Comparison of ENCODE assay signal across 1 cellular context in the genomic region with DNA sequence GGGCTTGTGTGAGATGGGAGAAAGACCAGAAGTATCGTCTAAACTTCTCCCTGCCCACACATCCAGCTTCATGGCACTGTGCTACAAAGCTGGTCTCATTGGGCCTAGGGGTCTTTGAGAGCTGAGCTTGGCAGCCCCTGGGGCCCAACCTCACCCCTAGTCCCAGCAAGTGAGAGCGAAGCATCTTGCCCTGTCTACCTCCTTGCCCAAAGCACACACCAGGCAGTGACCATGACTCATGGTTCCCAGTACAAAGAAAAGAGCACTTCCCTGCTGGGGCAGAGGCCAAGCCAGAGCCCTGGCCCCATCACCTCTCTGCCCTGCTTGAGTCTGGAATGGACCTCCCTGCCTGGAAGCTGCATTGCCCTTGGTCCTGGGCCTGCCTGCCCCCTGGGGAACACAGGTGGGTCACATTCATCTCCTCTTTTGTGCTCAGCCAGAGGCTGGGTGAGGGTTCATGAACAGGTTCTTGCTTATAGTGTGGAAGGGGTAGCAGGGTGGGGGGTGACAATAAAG.
TF ChIP-seq lines count a peak whose summit lies in the region.

No MANE protein-coding gene starts in this region.

TF ChIP-seq in HepG2, 621 proteins besides CTCF, POLR2A, EP300 and RAD21 (continued from another document):
- 0 out of 2 replicates have a peak, but pooled peaks have one; percentile 43 for TF ChIP-seq ELF3 (CRISPR knock-in tag; IDR thresholded peaks at IDR 0.05)
- peak; percentile 86; the same call in 1 of the 2 replicates for TF ChIP-seq JUN (CRISPR knock-in tag; IDR thresholded peaks at IDR 0.05)
- TF ChIP-seq, protein P1, sequence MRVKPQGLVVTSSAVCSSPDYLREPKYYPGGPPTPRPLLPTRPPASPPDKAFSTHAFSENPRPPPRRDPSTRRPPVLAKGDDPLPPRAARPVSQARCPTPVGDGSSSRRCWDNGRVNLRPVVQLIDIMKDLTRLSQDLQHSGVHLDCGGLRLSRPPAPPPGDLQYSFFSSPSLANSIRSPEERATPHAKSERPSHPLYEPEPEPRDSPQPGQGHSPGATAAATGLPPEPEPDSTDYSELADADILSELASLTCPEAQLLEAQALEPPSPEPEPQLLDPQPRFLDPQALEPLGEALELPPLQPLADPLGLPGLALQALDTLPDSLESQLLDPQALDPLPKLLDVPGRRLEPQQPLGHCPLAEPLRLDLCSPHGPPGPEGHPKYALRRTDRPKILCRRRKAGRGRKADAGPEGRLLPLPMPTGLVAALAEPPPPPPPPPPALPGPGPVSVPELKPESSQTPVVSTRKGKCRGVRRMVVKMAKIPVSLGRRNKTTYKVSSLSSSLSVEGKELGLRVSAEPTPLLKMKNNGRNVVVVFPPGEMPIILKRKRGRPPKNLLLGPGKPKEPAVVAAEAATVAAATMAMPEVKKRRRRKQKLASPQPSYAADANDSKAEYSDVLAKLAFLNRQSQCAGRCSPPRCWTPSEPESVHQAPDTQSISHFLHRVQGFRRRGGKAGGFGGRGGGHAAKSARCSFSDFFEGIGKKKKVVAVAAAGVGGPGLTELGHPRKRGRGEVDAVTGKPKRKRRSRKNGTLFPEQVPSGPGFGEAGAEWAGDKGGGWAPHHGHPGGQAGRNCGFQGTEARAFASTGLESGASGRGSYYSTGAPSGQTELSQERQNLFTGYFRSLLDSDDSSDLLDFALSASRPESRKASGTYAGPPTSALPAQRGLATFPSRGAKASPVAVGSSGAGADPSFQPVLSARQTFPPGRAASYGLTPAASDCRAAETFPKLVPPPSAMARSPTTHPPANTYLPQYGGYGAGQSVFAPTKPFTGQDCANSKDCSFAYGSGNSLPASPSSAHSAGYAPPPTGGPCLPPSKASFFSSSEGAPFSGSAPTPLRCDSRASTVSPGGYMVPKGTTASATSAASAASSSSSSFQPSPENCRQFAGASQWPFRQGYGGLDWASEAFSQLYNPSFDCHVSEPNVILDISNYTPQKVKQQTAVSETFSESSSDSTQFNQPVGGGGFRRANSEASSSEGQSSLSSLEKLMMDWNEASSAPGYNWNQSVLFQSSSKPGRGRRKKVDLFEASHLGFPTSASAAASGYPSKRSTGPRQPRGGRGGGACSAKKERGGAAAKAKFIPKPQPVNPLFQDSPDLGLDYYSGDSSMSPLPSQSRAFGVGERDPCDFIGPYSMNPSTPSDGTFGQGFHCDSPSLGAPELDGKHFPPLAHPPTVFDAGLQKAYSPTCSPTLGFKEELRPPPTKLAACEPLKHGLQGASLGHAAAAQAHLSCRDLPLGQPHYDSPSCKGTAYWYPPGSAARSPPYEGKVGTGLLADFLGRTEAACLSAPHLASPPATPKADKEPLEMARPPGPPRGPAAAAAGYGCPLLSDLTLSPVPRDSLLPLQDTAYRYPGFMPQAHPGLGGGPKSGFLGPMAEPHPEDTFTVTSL (CRISPR knock-in tag; IDR thresholded peaks at IDR 0.05; ENCODE audit: borderline replicate concordance) = peak; percentile 68; the same call in 1 of the 2 replicates
- TF ChIP-seq PHB2 (IDR thresholded peaks at IDR 0.05; ENCODE audit: partially characterized antibody) = no peak
